In the genomic region with DNA sequence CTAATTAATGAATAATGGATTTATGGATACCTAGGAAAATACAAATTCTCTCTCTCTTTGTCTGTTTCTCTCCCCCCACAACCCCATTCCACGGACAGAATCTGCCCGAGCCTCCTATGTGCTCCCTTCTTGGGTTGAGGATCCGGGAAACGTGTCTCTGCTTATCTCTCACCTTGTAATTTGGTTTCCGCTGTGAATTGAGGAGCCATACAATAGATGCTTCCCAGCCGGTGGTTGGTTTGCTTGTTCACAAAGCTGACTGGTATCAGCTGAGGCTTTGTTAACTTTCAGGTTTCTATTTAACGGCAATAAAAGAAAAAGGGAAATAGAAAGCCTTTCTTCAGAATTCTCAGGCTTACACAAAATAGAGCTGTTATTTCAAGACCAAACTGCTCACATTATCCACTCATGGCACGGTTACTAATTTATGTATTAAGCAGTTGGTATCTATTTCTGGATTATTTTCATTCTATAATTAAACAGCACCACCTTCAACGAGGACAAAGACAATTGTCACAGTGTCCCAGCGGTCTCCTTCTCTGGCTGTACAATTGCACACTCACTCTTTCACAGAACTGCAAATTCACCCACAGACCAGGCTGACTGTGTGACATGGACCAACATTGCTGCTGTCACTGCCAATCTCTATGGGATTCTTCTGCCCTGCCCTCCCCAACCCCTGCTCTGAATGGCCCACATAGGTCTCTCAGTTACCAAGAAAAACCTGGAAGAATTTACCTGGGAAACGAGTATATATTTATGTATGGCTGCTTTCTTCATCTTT, we compare ENCODE assay signal across 29 cellular contexts. TPM values are rescaled to one million over a fixed set of nuclear protein-coding genes. Genes with fewer than 3 reads are reported as not detected.
"Had no signal": no experiment of that assay in that cellular context is flagged by ENCODE, and none has a peak within 500 bp of the region (broad histone marks: within the 10 kb centered on the region; RNA-seq: fewer than 3 reads in every experiment).

No MANE protein-coding gene starts in this region.

- DNase-seq: activated CD4-positive, alpha-beta T cell treated with anti-CD3 and anti-CD28 coated beads for 4 hours; activated CD4-positive, alpha-beta T cell treated with anti-CD3 and anti-CD28 coated beads, Interleukin-2, amount 50 U/mL, for 48 hours; activated CD4-positive, CD25-positive, alpha-beta regulatory T cell; activated CD8-positive, alpha-beta memory T cell treated with anti-CD3 and anti-CD28 coated beads, Interleukin-2, amount 50 U/mL, for 48 hours; activated naive CD4-positive, alpha-beta T cell treated with anti-CD3 and anti-CD28 coated beads for 36 hours; activated naive CD8-positive, alpha-beta T cell treated with anti-CD3 and anti-CD28 coated beads, Interleukin-2, amount 10 ng/mL, durations not matched to agents 7 days and 5 days; activated T-cell treated with anti-CD3 and anti-CD28 coated beads, Interleukin-2, amount 50 U/mL, for 48 hours; amniotic stem cell; cerebellar nuclear complex; erythroblast; foreskin fibroblast; hippocampal formation; mesenchymal stem cell; naive thymus-derived CD4-positive, alpha-beta T cell; stimulated activated CD4-positive, alpha-beta T cell treated with anti-CD3 and anti-CD28 coated beads, Interleukin-1b, Interleukin-23, amount 100 ng/mL, for 48 hours; substantia nigra; T1000; thyroid gland; upper lobe of right lung had no signal

- H3K36me3 ChIP-seq: thyroid gland, upper lobe of right lung had no signal

- H3K36me3 Mint-ChIP-seq: activated naive CD8-positive, alpha-beta T cell treated with anti-CD3 and anti-CD28 coated beads, Interleukin-2, amount 10 ng/mL, durations not matched to agents 7 days and 5 days; naive thymus-derived CD4-positive, alpha-beta T cell had no signal

- H3K27ac ChIP-seq: thyroid gland, upper lobe of right lung had no signal

- H3K9me3 ChIP-seq: thyroid gland, upper lobe of right lung had no signal

- H3K27me3 ChIP-seq: thyroid gland, upper lobe of right lung had no signal

- H3K4me1 Mint-ChIP-seq: activated naive CD8-positive, alpha-beta T cell treated with anti-CD3 and anti-CD28 coated beads, Interleukin-2, amount 10 ng/mL, durations not matched to agents 7 days and 5 days; naive thymus-derived CD4-positive, alpha-beta T cell had no signal

- H3K27ac Mint-ChIP-seq: activated naive CD4-positive, alpha-beta T cell treated with anti-CD3 and anti-CD28 coated beads for 36 hours; activated naive CD8-positive, alpha-beta T cell treated with anti-CD3 and anti-CD28 coated beads, Interleukin-2, amount 10 ng/mL, durations not matched to agents 7 days and 5 days; naive thymus-derived CD4-positive, alpha-beta T cell; progenitor cell of endocrine pancreas; stimulated activated naive CD8-positive, alpha-beta T cell treated with anti-CD3 and anti-CD28 coated beads, Interleukin-15, Interleukin-2, amounts not matched to agents 100 ng/mL and 50 ng/mL, for 24 hours had no signal

- H3K4me3 Mint-ChIP-seq: activated naive CD4-positive, alpha-beta T cell treated with anti-CD3 and anti-CD28 coated beads for 36 hours; activated naive CD8-positive, alpha-beta T cell treated with anti-CD3 and anti-CD28 coated beads, Interleukin-2, amount 10 ng/mL, durations not matched to agents 7 days and 5 days; naive thymus-derived CD4-positive, alpha-beta T cell; neural crest cell; stimulated activated naive CD8-positive, alpha-beta T cell treated with anti-CD3 and anti-CD28 coated beads, Interleukin-15, Interleukin-2, amounts not matched to agents 100 ng/mL and 50 ng/mL, for 24 hours had no signal

- H3K27me3 Mint-ChIP-seq: activated naive CD8-positive, alpha-beta T cell treated with anti-CD3 and anti-CD28 coated beads, Interleukin-2, amount 10 ng/mL, durations not matched to agents 7 days and 5 days; stimulated activated naive CD8-positive, alpha-beta T cell treated with anti-CD3 and anti-CD28 coated beads, Interleukin-15, Interleukin-2, amounts not matched to agents 100 ng/mL and 50 ng/mL, for 24 hours had no signal

- H3K9me3 Mint-ChIP-seq: activated naive CD8-positive, alpha-beta T cell treated with anti-CD3 and anti-CD28 coated beads, Interleukin-2, amount 10 ng/mL, durations not matched to agents 7 days and 5 days; stimulated activated naive CD8-positive, alpha-beta T cell treated with anti-CD3 and anti-CD28 coated beads, Interleukin-15, Interleukin-2, amounts not matched to agents 100 ng/mL and 50 ng/mL, for 24 hours had no signal

- H3K4me3 ChIP-seq: thyroid gland, upper lobe of right lung had no signal

- ATAC-seq: naive thymus-derived CD4-positive, alpha-beta T cell; upper lobe of right lung had no signal

RNA-seq across cellular contexts. Expression of gene LRRC30, which starts 26.3 kb away (rescaled TPM):
- total RNA-seq: activated CD8-positive, alpha-beta memory T cell treated with anti-CD3 and anti-CD28 coated beads for 36 hours; activated naive CD4-positive, alpha-beta T cell treated with anti-CD3 and anti-CD28 coated beads for 36 hours; activated naive CD8-positive, alpha-beta T cell treated with anti-CD3 and anti-CD28 coated beads, Interleukin-2, amount 10 ng/mL, durations not matched to agents 7 days and 5 days; bronchial epithelial cell; fibroblast of lung; lower leg skin; mucosa of gallbladder; naive thymus-derived CD4-positive, alpha-beta T cell; neural crest cell; osteocyte; progenitor cell of endocrine pancreas; T-helper 1 cell treated with Interleukin-12 subunit alpha and Interleukin-12 subunit beta and Interleukin-4 antibody, amounts not matched to agents 30 ng/mL and 1 ng/mL, for 36 hours; thyroid gland; upper lobe of right lung had no signal
- polyA plus RNA-seq: fibroblast of lung; naive thymus-derived CD4-positive, alpha-beta T cell had no signal
